27 cellular contexts compared by ENCODE assay signal in genomic region chr1:69510026-69510425, GRCh38. TPM values are rescaled to one million over a fixed set of nuclear protein-coding genes. Genes with fewer than 3 reads are reported as not detected.
A peak's percentile ranks its signal among the peaks of the same experiment; 100 is the strongest.
DNase-seq lines count a peak whose midpoint lies in the region; ATAC-seq, FAIRE-seq and TF ChIP-seq lines count a peak whose summit lies in the region.
"Had no signal": no experiment of that assay in that cellular context is flagged by ENCODE, and none has a peak within 500 bp of the region (broad histone marks: within the 10 kb centered on the region; RNA-seq: fewer than 3 reads in every experiment).

No MANE protein-coding gene starts in this region.

- intact Hi-C loops in PC-3 (cut with micrococcal nuclease): no loop called here
- intact Hi-C loops in activated CD4-positive, alpha-beta T cell treated with anti-CD3 and anti-CD28 coated beads, Interleukin-2, amount 10 ng/mL, durations not matched to agents 24 days and 14 days (cut with micrococcal nuclease): no loop called here

- no peaks in the 10 kb centered on the region for H3K36me3 ChIP-seq in PC-3 (ENCODE audit: low read depth, low read length)
- no peaks in the 10 kb centered on the region for H3K36me3 ChIP-seq in bronchial epithelial cell (ENCODE audit: control insufficient read depth, insufficient read depth, low read length)
- H3K36me3 ChIP-seq: BE2C; BLaER1 treated with 17β-estradiol and CSF1 and Interleukin-3, amounts not matched to agents 10 nM and 100 nM had no signal

- H3K27ac Mint-ChIP-seq in activated CD4-positive, alpha-beta T cell treated with anti-CD3 and anti-CD28 coated beads, Interleukin-2, amount 10 ng/mL, durations not matched to agents 24 days and 14 days: no peak overlapping the region
- H3K27ac Mint-ChIP-seq: CD14-positive monocyte; CD4-positive, alpha-beta T cell; CD8-positive, alpha-beta memory T cell had no signal

- H3K4me1 Mint-ChIP-seq in activated CD4-positive, alpha-beta T cell treated with anti-CD3 and anti-CD28 coated beads, Interleukin-2, amount 10 ng/mL, durations not matched to agents 24 days and 14 days: no peaks in the 10 kb centered on the region
- H3K4me1 Mint-ChIP-seq: CD14-positive monocyte; CD8-positive, alpha-beta memory T cell had no signal

- H3K4me3 Mint-ChIP-seq in activated CD4-positive, alpha-beta T cell treated with anti-CD3 and anti-CD28 coated beads, Interleukin-2, amount 10 ng/mL, durations not matched to agents 24 days and 14 days: no peak overlapping the region
- H3K4me3 Mint-ChIP-seq: CD14-positive monocyte; CD4-positive, alpha-beta T cell; CD8-positive, alpha-beta memory T cell had no signal

- H3K27me3 ChIP-seq in PC-3 (ENCODE audit: low read length) (no peaks in the 10 kb centered on the region), bronchial epithelial cell (ENCODE audit: control insufficient read depth, insufficient read depth, low read length) (no peaks in the 10 kb centered on the region), foreskin keratinocyte (no peaks in the 10 kb centered on the region)
- H3K27me3 ChIP-seq: BE2C; BLaER1 treated with 17β-estradiol and CSF1 and Interleukin-3, amounts not matched to agents 10 nM and 100 nM had no signal

- H3K4me1 ChIP-seq in PC-3 (ENCODE audit: insufficient read depth, low read length) (no peaks in the 10 kb centered on the region), foreskin keratinocyte (peaks cover 15% of the 10 kb centered on the region)
- H3K4me1 ChIP-seq: A549; BE2C; BLaER1 treated with 17β-estradiol and CSF1 and Interleukin-3, amounts not matched to agents 10 nM and 100 nM had no signal

- ATAC-seq in PC-3 (no peak), foreskin keratinocyte (peak; percentile 81)
- ATAC-seq: A549, GM12878 had no signal

- TF ChIP-seq CTCF in PC-3 (conservative IDR thresholded peaks at IDR 0.05; ENCODE audit: low read depth, low read length) (no peak), bronchial epithelial cell (IDR thresholded peaks at IDR 0.05; ENCODE audit: insufficient read depth, low read length, severe bottlenecking) (no peak), foreskin keratinocyte (conservative IDR thresholded peaks at IDR 0.05) (no peak)

- H3F3A ChIP-seq in PC-3 (ENCODE audit: low read length, unreplicated experiment): no peaks in the 10 kb centered on the region

- H3K36me3 Mint-ChIP-seq in activated CD4-positive, alpha-beta T cell treated with anti-CD3 and anti-CD28 coated beads, Interleukin-2, amount 10 ng/mL, durations not matched to agents 24 days and 14 days (ENCODE audit: low read depth): no peaks in the 10 kb centered on the region
- H3K36me3 Mint-ChIP-seq: CD14-positive monocyte; CD8-positive, alpha-beta memory T cell had no signal

- H3K9me3 Mint-ChIP-seq in activated CD4-positive, alpha-beta T cell treated with anti-CD3 and anti-CD28 coated beads, Interleukin-2, amount 10 ng/mL, durations not matched to agents 24 days and 14 days: no peaks in the 10 kb centered on the region
- H3K9me3 Mint-ChIP-seq: CD4-positive, alpha-beta T cell had no signal

- CTCF ChIA-PET in PC-3 (lab: Charles Lee): no interaction called here

- no peak overlapping the region for H3K9ac ChIP-seq in PC-3 (ENCODE audit: low read length)
- H3K9ac ChIP-seq: BLaER1 treated with 17β-estradiol and CSF1 and Interleukin-3, amounts not matched to agents 10 nM and 100 nM; GM23248 had no signal

- H3K9me2 ChIP-seq in PC-3 (replicated peaks; ENCODE audit: low read length): no peaks in the 10 kb centered on the region

- no peaks in the 10 kb centered on the region for H4K20me1 ChIP-seq in PC-3 (ENCODE audit: low read length)
- H4K20me1 ChIP-seq: BLaER1 treated with 17β-estradiol and CSF1 and Interleukin-3, amounts not matched to agents 10 nM and 100 nM had no signal

- H3K27ac ChIP-seq in PC-3 (ENCODE audit: low read length): no peak overlapping the region
- no peak overlapping the region for H3K27ac ChIP-seq in foreskin keratinocyte
- H3K27ac ChIP-seq: A549; BLaER1 treated with 17β-estradiol and CSF1 and Interleukin-3, amounts not matched to agents 10 nM and 100 nM; GM23248 had no signal

- BruUV-seq in PC-3 (replicated peaks; lab: Mats Ljungman, UMichigan): no TSS peak

- no peak overlapping the region for H2AFZ ChIP-seq in PC-3 (ENCODE audit: low read length)
- H2AFZ ChIP-seq: GM23248 had no signal

- H3K79me2 ChIP-seq in PC-3 (ENCODE audit: low read length): no peaks in the 10 kb centered on the region

- H3K27me3 Mint-ChIP-seq in activated CD4-positive, alpha-beta T cell treated with anti-CD3 and anti-CD28 coated beads, Interleukin-2, amount 10 ng/mL, durations not matched to agents 24 days and 14 days: no peaks in the 10 kb centered on the region
- H3K27me3 Mint-ChIP-seq: CD4-positive, alpha-beta T cell; CD8-positive, alpha-beta memory T cell had no signal

- POLR2A ChIA-PET in PC-3 (lab: Charles Lee; ENCODE audit: unreplicated experiment): no interaction called here

- H3K4me3 ChIP-seq in PC-3 (ENCODE audit: low read length): no peak overlapping the region
- H3K4me3 ChIP-seq in bronchial epithelial cell (ENCODE audit: low read depth, low read length): no peak overlapping the region
- H3K4me3 ChIP-seq: A549; BLaER1 treated with 17β-estradiol and CSF1 and Interleukin-3, amounts not matched to agents 10 nM and 100 nM; GM12878; GM23248 had no signal

- DNase-seq in HPDE6-E6E7 (ENCODE audit: extremely low spot score) (peak; percentile 10), PC-3 (peak; percentile 31), bronchial epithelial cell (ENCODE audit: low read depth) (peak; percentile 75), foreskin keratinocyte (peak; percentile 57 to 81), activated T-cell treated with anti-CD3 and anti-CD28 coated beads for 4 hours (no peak), HuH-7 (ENCODE audit: low spot score) (no peak)
- DNase-seq in activated CD4-positive, alpha-beta T cell treated with anti-CD3 and anti-CD28 coated beads, Interleukin-2, amount 10 ng/mL, durations not matched to agents 24 days and 14 days: no peak
- DNase-seq: 8988T; ACHN; AML-193; BE2C; CD4-positive, alpha-beta T cell; CD8-positive, alpha-beta memory T cell; DMS 273 treated with DMSO at 0.1 percent for 48 hours; DMS79; EL; GDM1; GM23248; H7; HCEC 1CT had no signal

- no peaks in the 10 kb centered on the region for H3K9me3 ChIP-seq in PC-3 (ENCODE audit: low read length)
- H3K9me3 ChIP-seq: A549; BE2C; BLaER1 treated with 17β-estradiol and CSF1 and Interleukin-3, amounts not matched to agents 10 nM and 100 nM had no signal

- no peak overlapping the region for H3K4me2 ChIP-seq in PC-3 (ENCODE audit: low read length)
- H3K4me2 ChIP-seq: A549; BLaER1 treated with 17β-estradiol and CSF1 and Interleukin-3, amounts not matched to agents 10 nM and 100 nM had no signal

- FAIRE-seq in bronchial epithelial cell (lab: Jason Lieb, UNC): no peak
- FAIRE-seq: A549, D721Med, GM12878, GM19239, H1 had no signal

RNA-seq across cellular contexts. Expression of gene LRRC7, which starts 57.7 kb away (rescaled TPM):
- total RNA-seq in PC-3 (2014; rRNA removed) (0.04 TPM in 1 of 2 replicates, not detected in the other), bronchial epithelial cell (not detected in 2 replicates), foreskin keratinocyte (0.03 and 0.07 TPM in 2 replicates)
- not detected in 2 replicates for polyA plus RNA-seq in foreskin keratinocyte
- total RNA-seq in activated CD4-positive, alpha-beta T cell treated with anti-CD3 and anti-CD28 coated beads, Interleukin-2, amount 10 ng/mL, durations not matched to agents 24 days and 14 days: 0.07 TPM in 1 of 2 replicates, not detected in the other
- total RNA-seq: CD8-positive, alpha-beta memory T cell; GM12878; GM23248 had no signal
- polyA plus RNA-seq: A549; CD14-positive monocyte; CD8-positive, alpha-beta memory T cell had no signal

Comparison
In these comparisons a context has a peak if more than half of its experiments do, and no peak if none do; other contexts are left out.
1. DNase-seq: peak in HPDE6-E6E7 (single experiment), PC-3 (single experiment), bronchial epithelial cell (single experiment) and foreskin keratinocyte (2 of 2); none in activated T-cell treated with anti-CD3 and anti-CD28 coated beads for 4 hours (single experiment), activated CD4-positive, alpha-beta T cell treated with anti-CD3 and anti-CD28 coated beads, Interleukin-2, amount 10 ng/mL, durations not matched to agents 24 days and 14 days (single experiment) and HuH-7 (single experiment).